In the genomic region with DNA sequence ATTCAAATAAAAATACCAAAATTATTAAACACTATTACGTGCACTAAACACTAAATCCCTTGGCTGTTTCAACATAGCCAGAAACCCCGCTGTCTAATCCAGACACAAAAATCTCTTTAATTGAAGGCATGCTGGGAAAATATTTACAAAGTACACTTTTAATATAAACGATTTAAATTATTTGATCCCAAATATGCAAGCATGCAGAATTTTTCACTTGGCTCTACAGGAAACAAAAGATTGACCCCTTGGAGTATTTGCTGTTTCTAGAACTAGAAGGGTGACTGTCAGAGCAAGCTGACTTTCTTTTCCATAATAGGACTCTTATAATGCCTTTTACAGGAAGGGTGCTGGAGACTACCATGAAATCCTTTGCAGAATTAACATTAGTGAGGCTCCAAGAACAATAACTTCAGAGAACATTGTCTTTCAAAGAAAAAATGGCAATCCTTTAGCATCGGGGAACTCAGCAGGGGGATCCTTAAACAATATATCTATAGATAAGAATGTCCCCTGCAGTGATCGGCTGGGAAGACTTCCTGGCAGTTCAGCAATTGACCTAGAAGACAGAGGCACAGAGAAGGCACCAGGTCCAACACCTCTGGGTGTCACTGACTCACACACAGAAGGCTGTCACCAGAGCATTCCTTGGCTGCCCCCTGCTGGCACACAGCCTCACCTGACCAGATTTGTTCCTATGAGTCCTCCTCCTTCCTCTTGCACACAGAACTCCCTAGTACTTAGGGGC, we compare ENCODE assay signal across 8 cellular contexts. TPM values are rescaled to one million over a fixed set of nuclear protein-coding genes. Genes with fewer than 3 reads are reported as not detected.
DNase-seq lines count a peak whose midpoint lies in the region; ATAC-seq and TF ChIP-seq lines count a peak whose summit lies in the region.

No MANE protein-coding gene starts in this region.

- H2AFZ ChIP-seq in DND-41 (ENCODE audit: low read depth, low read length) (no peak overlapping the region), PC-3 (ENCODE audit: low read length) (no peak overlapping the region)

- H3K27me3 Mint-ChIP-seq in activated T-helper 17 cell treated with anti-CD3 and anti-CD28 coated beads, Interleukin-2, amount 50 U/mL, for 72 hours, result no peaks in the 10 kb centered on the region
- H3K27me3 Mint-ChIP-seq in glutamatergic neuron (ENCODE audit: unreplicated experiment), result no peaks in the 10 kb centered on the region

- no peaks in the 10 kb centered on the region for H3F3A ChIP-seq in PC-3 (ENCODE audit: low read length, unreplicated experiment)

- DNase-seq in DND-41, result peak; percentile 68
- DNase-seq in HS-27A (ENCODE audit: low read depth), result peak; percentile 9
- peak; percentile 93 for DNase-seq in PC-3
- peak; percentile 81 for DNase-seq in glutamatergic neuron
- peak; percentile 64 for DNase-seq in prostate gland (ENCODE audit: low spot score)
- no peak for DNase-seq in middle frontal gyrus (ENCODE audit: extremely low spot score, low spot score)

- TF ChIP-seq POLR2A in prostate gland (IDR thresholded peaks at IDR 0.05), result no peak

- H3K4me3 Mint-ChIP-seq in activated T-helper 17 cell treated with anti-CD3 and anti-CD28 coated beads, Interleukin-2, amount 50 U/mL, for 72 hours, result no peak overlapping the region
- H3K4me3 Mint-ChIP-seq in glutamatergic neuron (ENCODE audit: unreplicated experiment), result no peak overlapping the region

- H3K9me3 Mint-ChIP-seq in activated T-helper 17 cell treated with anti-CD3 and anti-CD28 coated beads, Interleukin-2, amount 50 U/mL, for 72 hours, result no peaks in the 10 kb centered on the region
- no peaks in the 10 kb centered on the region for H3K9me3 Mint-ChIP-seq in glutamatergic neuron (ENCODE audit: unreplicated experiment)

- H3K4me1 Mint-ChIP-seq in activated T-helper 17 cell treated with anti-CD3 and anti-CD28 coated beads, Interleukin-2, amount 50 U/mL, for 72 hours, result no peaks in the 10 kb centered on the region
- no peaks in the 10 kb centered on the region for H3K4me1 Mint-ChIP-seq in glutamatergic neuron (ENCODE audit: low read depth, unreplicated experiment)

- POLR2A ChIA-PET in PC-3 (lab: Charles Lee; ENCODE audit: unreplicated experiment), result no interaction called here

- peaks cover 100% of the 10 kb centered on the region for H3K36me3 Mint-ChIP-seq in activated T-helper 17 cell treated with anti-CD3 and anti-CD28 coated beads, Interleukin-2, amount 50 U/mL, for 72 hours (ENCODE audit: low read depth)
- H3K36me3 Mint-ChIP-seq in glutamatergic neuron (ENCODE audit: unreplicated experiment), result peaks cover 8% of the 10 kb centered on the region

- TF ChIP-seq CTCF in DND-41 (IDR thresholded peaks at IDR 0.05; ENCODE audit: borderline replicate concordance, extremely low read depth, low read length, poor library complexity, severe bottlenecking), result peak; percentile 81
- TF ChIP-seq CTCF in PC-3 (conservative IDR thresholded peaks at IDR 0.05; ENCODE audit: low read depth, low read length), result peak; percentile 99
- peak; percentile 76 for TF ChIP-seq CTCF in glutamatergic neuron (IDR thresholded peaks at IDR 0.05; ENCODE audit: partially characterized antibody, unreplicated experiment)
- peak in 3 of 4 experiments; percentile 63 to 69 (median 67) for TF ChIP-seq CTCF in prostate gland (IDR thresholded peaks at IDR 0.05)

- BruUV-seq in PC-3 (replicated peaks; lab: Mats Ljungman, UMichigan), result no TSS peak

- H4K20me1 ChIP-seq in DND-41 (ENCODE audit: insufficient read depth, low read length) (no peaks in the 10 kb centered on the region), PC-3 (ENCODE audit: low read length) (no peaks in the 10 kb centered on the region)

- WGBS in prostate gland, result 55% methylated on average over 5 of the region's 5 CpGs

- H3K9ac ChIP-seq in DND-41 (ENCODE audit: low read depth, low read length) (no peak overlapping the region), PC-3 (ENCODE audit: low read length) (no peak overlapping the region)

- H3K27me3 ChIP-seq in DND-41 (ENCODE audit: insufficient read depth, low read length, poor library complexity) (no peaks in the 10 kb centered on the region), PC-3 (ENCODE audit: low read length) (no peaks in the 10 kb centered on the region), prostate gland (replicated peaks; ENCODE audit: insufficient read depth) (no peaks in the 10 kb centered on the region)

- H3K4me1 ChIP-seq in DND-41 (ENCODE audit: insufficient read depth, low read length) (no peaks in the 10 kb centered on the region), PC-3 (ENCODE audit: insufficient read depth, low read length) (no peaks in the 10 kb centered on the region), prostate gland (replicated peaks) (no peaks in the 10 kb centered on the region)

- H3K79me2 ChIP-seq in DND-41 (ENCODE audit: insufficient read depth, low read length) (no peaks in the 10 kb centered on the region), PC-3 (ENCODE audit: low read length) (no peaks in the 10 kb centered on the region)

- H3K27ac ChIP-seq in DND-41 (ENCODE audit: low read length) (no peak overlapping the region), PC-3 (ENCODE audit: low read length) (no peak overlapping the region), prostate gland (no peak overlapping the region)

- intact Hi-C loops in PC-3 (cut with micrococcal nuclease), result loop anchor here (1.0 to 5.0 kb wide), 5 partner anchors 94 to 567 kb away; a partner anchor contains a TSS
- intact Hi-C loops in prostate gland (cut with DNase I), result loop anchor here (5.0 to 10.0 kb wide), 3 partner anchors 102 to 564 kb away; a partner anchor contains a TSS

- H3K9me3 ChIP-seq in DND-41 (ENCODE audit: insufficient read depth, low read length, severe bottlenecking) (no peaks in the 10 kb centered on the region), PC-3 (ENCODE audit: low read length) (no peaks in the 10 kb centered on the region), prostate gland (no peaks in the 10 kb centered on the region)

- H3K9me2 ChIP-seq in PC-3 (replicated peaks; ENCODE audit: low read length), result no peaks in the 10 kb centered on the region

- H3K4me2 ChIP-seq in DND-41 (ENCODE audit: insufficient read depth, low read length) (no peak overlapping the region), PC-3 (ENCODE audit: low read length) (no peak overlapping the region)

- CTCF ChIA-PET in PC-3 (lab: Charles Lee), result interaction anchor here (0.7 kb wide), 1 partner anchor 13 kb away, joined by 4 read pairs; no protein-coding TSS in a partner anchor

- ATAC-seq in DND-41 (ENCODE audit: insufficient read depth, low read depth) (peak; percentile 95), GM21381 (IDR thresholded peaks at IDR 0.05; ENCODE audit: unreplicated experiment) (peak; percentile 93), PC-3 (peak; percentile 96)
- peak; percentile 92 for ATAC-seq in activated T-helper 17 cell treated with anti-CD3 and anti-CD28 coated beads, Interleukin-2, amount 50 U/mL, for 72 hours (replicated peaks)

- no peak overlapping the region for H3K27ac Mint-ChIP-seq in activated T-helper 17 cell treated with anti-CD3 and anti-CD28 coated beads, Interleukin-2, amount 50 U/mL, for 72 hours
- no peak overlapping the region for H3K27ac Mint-ChIP-seq in glutamatergic neuron (ENCODE audit: unreplicated experiment)

- peaks cover 88% of the 10 kb centered on the region for H3K36me3 ChIP-seq in DND-41 (ENCODE audit: insufficient read depth, low read length)
- H3K36me3 ChIP-seq in PC-3 (ENCODE audit: low read depth, low read length), result peaks cover 66% of the 10 kb centered on the region
- H3K36me3 ChIP-seq in prostate gland, result no peaks in the 10 kb centered on the region

- H3K4me3 ChIP-seq in DND-41 (ENCODE audit: low read depth in 1 of 2, low read length in 2 of 2) (no peak overlapping the region), PC-3 (ENCODE audit: low read length) (no peak overlapping the region), prostate gland (no peak overlapping the region)

RNA-seq across cellular contexts. Expression of a gene that starts 55.8 kb away (rescaled TPM):
- total RNA-seq in PC-3 (2014; rRNA removed) (not detected in 2 replicates), glutamatergic neuron (ENCODE audit: unreplicated experiment) (not detected), prostate gland (not detected)
- total RNA-seq in activated T-helper 17 cell treated with anti-CD3 and anti-CD28 coated beads, Interleukin-2, amount 50 U/mL, for 72 hours, result under 1 TPM in 1 of 2 donors, not detected in 1; 0.74 TPM
